ENCODE assay signal across 27 cellular contexts in genomic region chr12:51625370-51625769, GRCh38.
"Had no signal": no experiment of that assay in that cellular context is flagged by ENCODE, and none has a peak within 500 bp of the region (broad histone marks: within the 10 kb centered on the region; RNA-seq: fewer than 3 reads in every experiment).

No MANE protein-coding gene starts in this region.

- H3K27ac Mint-ChIP-seq: dendritic cell treated with granulocyte-macrophage colony-stimulating factor and Interleukin-4, amounts not matched to agents 40 ng/mL and 50 ng/mL, for 4 days; effector memory CD8-positive, alpha-beta T cell; endodermal cell; mesothelial cell of epicardium; naive B cell had no signal

- H3K9me3 ChIP-seq: colonic mucosa, esophagus squamous epithelium, gastrocnemius medialis, heart right ventricle, left ventricle myocardium inferior, lower lobe of right lung, mucosa of descending colon had no signal

- H3K36me3 ChIP-seq: colonic mucosa, esophagus squamous epithelium, gastrocnemius medialis, heart right ventricle, left ventricle myocardium inferior, lower lobe of right lung had no signal

- H3K4me3 ChIP-seq: colonic mucosa, esophagus squamous epithelium, gastrocnemius medialis, heart right ventricle, left ventricle myocardium inferior, lower lobe of right lung, mucosa of descending colon had no signal

- ATAC-seq: effector memory CD8-positive, alpha-beta T cell; esophagus mucosa; gastrocnemius medialis; heart right ventricle; left cardiac atrium; lower lobe of right lung; mucosa of descending colon had no signal

- H3K4me3 Mint-ChIP-seq: dendritic cell treated with granulocyte-macrophage colony-stimulating factor and Interleukin-4, amounts not matched to agents 40 ng/mL and 50 ng/mL, for 4 days; effector memory CD8-positive, alpha-beta T cell; endodermal cell; mesothelial cell of epicardium; naive B cell had no signal

- FAIRE-seq: endometrium, islet of Langerhans, keratinocyte had no signal

- H3K27me3 ChIP-seq: colonic mucosa, esophagus squamous epithelium, gastrocnemius medialis had no signal

- H3K27ac ChIP-seq: colonic mucosa, epithelial cell of prostate, esophagus squamous epithelium, gastrocnemius medialis, heart right ventricle, left ventricle myocardium inferior, lower lobe of right lung had no signal

- DNase-seq: colonic mucosa; cortex of kidney; effector CD8-positive, alpha-beta T cell; effector memory CD8-positive, alpha-beta T cell; endodermal cell; erythroblast; esophagus squamous epithelium; foreskin fibroblast; foreskin melanocyte; gastrocnemius medialis; glutamatergic neuron; head of caudate nucleus; heart right ventricle; hippocampal formation; left cardiac atrium; left ventricle myocardium inferior; lower lobe of right lung; mesenchymal stem cell; mucosa of descending colon; naive B cell had no signal

- H3K4me1 Mint-ChIP-seq: mesothelial cell of epicardium, naive B cell had no signal

- H3K4me1 ChIP-seq: colonic mucosa, esophagus squamous epithelium, gastrocnemius medialis, heart right ventricle, left ventricle myocardium inferior, lower lobe of right lung had no signal

- H3K36me3 Mint-ChIP-seq: mesothelial cell of epicardium, naive B cell had no signal

- H3K9me3 Mint-ChIP-seq: dendritic cell treated with granulocyte-macrophage colony-stimulating factor and Interleukin-4, amounts not matched to agents 40 ng/mL and 50 ng/mL, for 4 days; effector memory CD8-positive, alpha-beta T cell; endodermal cell; mesothelial cell of epicardium; naive B cell had no signal
